Comparison of ENCODE assay signal across 8 cellular contexts in the genomic region with DNA sequence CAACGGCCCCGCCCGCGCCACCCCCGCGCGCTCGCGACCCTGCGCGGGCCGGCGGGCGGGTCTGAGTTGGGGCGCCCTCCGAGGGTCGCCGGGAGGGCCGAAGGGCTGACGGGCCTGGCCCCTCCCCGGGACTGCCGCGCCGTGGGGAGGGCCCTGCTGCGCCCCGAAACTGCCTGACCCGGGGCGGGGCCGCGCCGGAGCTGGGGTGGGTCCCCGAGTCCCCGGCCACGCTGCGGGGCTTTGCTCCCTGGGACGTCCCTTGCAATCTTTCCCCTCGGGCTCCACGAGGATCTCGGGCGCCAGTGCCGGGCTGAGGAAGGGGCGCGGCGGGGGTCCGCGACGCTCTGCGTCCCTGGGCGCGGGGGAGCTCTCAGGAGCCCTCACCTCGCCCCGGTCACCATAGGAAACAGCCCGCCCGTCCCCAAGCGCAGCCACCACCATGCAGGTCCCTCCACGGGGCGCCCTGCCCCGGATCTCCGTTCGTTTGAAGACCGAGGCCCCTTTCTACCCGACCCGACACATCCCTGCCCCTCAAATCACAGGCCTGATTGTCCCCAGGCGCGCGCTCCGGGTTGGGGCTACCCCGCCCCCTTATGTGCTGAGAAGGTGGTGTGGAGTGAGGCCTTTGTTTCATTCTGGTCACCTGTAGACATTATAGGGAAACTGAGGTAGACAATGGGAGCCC. TPM values are rescaled to one million over a fixed set of nuclear protein-coding genes. Genes with fewer than 3 reads are reported as not detected.
DNase-seq lines count a peak whose midpoint lies in the region; ATAC-seq and TF ChIP-seq lines count a peak whose summit lies in the region.

No MANE protein-coding gene starts in this region.

- H3K36me3 ChIP-seq in neuron (ENCODE audit: insufficient read depth, low read length) (peaks cover 36% of the 10 kb centered on the region), vagina (peaks cover 9 to 37% of the 10 kb centered on the region in 2 donors)

- peak; percentile 77 for DNase-seq in Calu3
- DNase-seq in NOMO-1 treated with DMSO at 0.1 percent for 48 hours (lab: John Stamatoyannopoulos, UW; ENCODE audit: unreplicated experiment) = peak; percentile 56
- DNase-seq in activated effector memory CD4-positive, alpha-beta T cell treated with Interleukin-2 at 50 U/mL for 16 hours = peak; percentile 45
- DNase-seq in fibroblast of villous mesenchyme (ENCODE audit: low read depth) = no peak
- DNase-seq in vagina (ENCODE audit: extremely low spot score in 2 of 2) = no peak
- DNase-seq in putamen (ENCODE audit: low spot score) = no peak

- peak in 1 of 2 donors; percentile 80 for TF ChIP-seq POLR2A in vagina (IDR thresholded peaks at IDR 0.05)

- peak; percentile 1 for ATAC-seq in HG02588 (IDR thresholded peaks at IDR 0.05; ENCODE audit: unreplicated experiment)

- intact Hi-C loops in Calu3 (cut with micrococcal nuclease; ENCODE audit: unreplicated experiment) = loop anchor here (10.0 kb wide), 1 partner anchor 468 kb away; no protein-coding TSS in a partner anchor
- intact Hi-C loops in vagina (cut with DNase I) = loop anchor here (5.0 kb wide), 1 partner anchor 39 kb away; a partner anchor contains a TSS

- H3K4me1 ChIP-seq in neuron (ENCODE audit: insufficient read depth, low read length) (peaks cover 24% of the 10 kb centered on the region), vagina (peaks cover 61% of the 10 kb centered on the region)

- H3K4me3 Mint-ChIP-seq in Calu3 (ENCODE audit: low read depth, unreplicated experiment) = peak overlapping the region; percentile 100

- H3K27ac Mint-ChIP-seq in Calu3 (ENCODE audit: unreplicated experiment) = peak overlapping the region; percentile 98

- TF ChIP-seq CTCF in Calu3 (IDR thresholded peaks at IDR 0.05; ENCODE audit: unreplicated experiment) = no peak
- TF ChIP-seq CTCF in fibroblast of villous mesenchyme (IDR thresholded peaks at IDR 0.05; ENCODE audit: insufficient read depth, low read depth, low read length) = no peak
- TF ChIP-seq CTCF in vagina (IDR thresholded peaks at IDR 0.05) = no peak

- H3K9me3 ChIP-seq in neuron (ENCODE audit: low read length) (no peaks in the 10 kb centered on the region), vagina (no peaks in the 10 kb centered on the region)

- no peak overlapping the region for H2AFZ ChIP-seq in neuron (ENCODE audit: low read depth, low read length)

- peaks cover 31% of the 10 kb centered on the region for H3K4me1 Mint-ChIP-seq in Calu3 (ENCODE audit: low read depth, unreplicated experiment)

- H3K27ac ChIP-seq in vagina = peak overlapping the region; percentile 100

- CTCF ChIA-PET in Calu3 (lab: Charles Lee) = no interaction called here

- no peaks in the 10 kb centered on the region for H3K27me3 Mint-ChIP-seq in Calu3 (ENCODE audit: unreplicated experiment)

- no peaks in the 10 kb centered on the region for H3K9me3 Mint-ChIP-seq in Calu3 (ENCODE audit: low read depth, unreplicated experiment)

- BruUV-seq in Calu3 (replicated peaks; lab: Mats Ljungman, UMichigan) = no TSS peak

- H3K4me3 ChIP-seq in fibroblast of villous mesenchyme (ENCODE audit: low read depth, low read length) = peak overlapping the region; percentile 73
- H3K4me3 ChIP-seq in neuron (ENCODE audit: low read length) = peak overlapping the region; percentile 83
- H3K4me3 ChIP-seq in vagina = peak overlapping the region; percentile 93 to 99

- peaks cover 92% of the 10 kb centered on the region for H3K36me3 Mint-ChIP-seq in Calu3 (ENCODE audit: insufficient read depth, unreplicated experiment)

- H3K27me3 ChIP-seq in neuron (ENCODE audit: insufficient read depth, low read length) (no peaks in the 10 kb centered on the region), vagina (no peaks in the 10 kb centered on the region)

RNA-seq across cellular contexts. Expression of a gene that starts 0.5 kb away (rescaled TPM):
- 2,184 and 2,327 TPM in 2 replicates for total RNA-seq in Calu3 (2022)
- total RNA-seq in fibroblast of villous mesenchyme = 10,242 and 13,686 TPM in 2 replicates
- total RNA-seq in vagina = 2,441 TPM

RNA-seq across cellular contexts. Expression of a gene that starts 15.1 kb away (rescaled TPM):
- total RNA-seq in Calu3 (2022) = 5.5 and 7.0 TPM in 2 replicates
- total RNA-seq in fibroblast of villous mesenchyme = 1.7 and 3.5 TPM in 2 replicates
- total RNA-seq in vagina = 6.6 TPM

RNA-seq across cellular contexts. Expression of a gene that starts 39.0 kb away (rescaled TPM):
- total RNA-seq in Calu3 (2022) (39.4 and 39.7 TPM in 2 replicates), fibroblast of villous mesenchyme (27.6 and 40.3 TPM in 2 replicates), vagina (21.4 TPM)

Comparison
In these comparisons a context has a peak if more than half of its experiments do, and no peak if none do; other contexts are left out.
1. DNase-seq: peak in Calu3 (single experiment), NOMO-1 treated with DMSO at 0.1 percent for 48 hours (single experiment) and activated effector memory CD4-positive, alpha-beta T cell treated with Interleukin-2 at 50 U/mL for 16 hours (single experiment); none in fibroblast of villous mesenchyme (single experiment), vagina (0 of 2) and putamen (single experiment).
2. Peak in every context shown above with its lines, with median percentiles within 50 percentile points of each other: H3K4me3 ChIP-seq.